ENCODE assay signal across 23 cellular contexts in genomic region chr2:866009-866680, GRCh38.
DNase-seq lines count a peak whose midpoint lies in the region; ATAC-seq and TF ChIP-seq lines count a peak whose summit lies in the region.
"Had no signal": no experiment of that assay in that cellular context is flagged by ENCODE, and none has a peak within 500 bp of the region (broad histone marks: within the 10 kb centered on the region; RNA-seq: fewer than 3 reads in every experiment).

No MANE protein-coding gene starts in this region.

- peaks cover 13% of the 10 kb centered on the region for H3K27me3 Mint-ChIP-seq in GM23338 (ENCODE audit: insufficient read depth, low read depth, poor library complexity)
- peaks cover 0 to 33% (median 13%) of the 10 kb centered on the region in 5 donors for H3K27me3 Mint-ChIP-seq in naive thymus-derived CD4-positive, alpha-beta T cell
- H3K27me3 Mint-ChIP-seq in activated naive CD4-positive, alpha-beta T cell treated with anti-CD3 and anti-CD28 coated beads, Interleukin-2, amount 10 ng/mL, durations not matched to agents 7 days and 5 days: peaks cover 45% of the 10 kb centered on the region

- no peaks in the 10 kb centered on the region for H3K9me3 ChIP-seq in naive thymus-derived CD4-positive, alpha-beta T cell (ENCODE audit: control insufficient read depth in 2 of 3, low read length in 3 of 3)
- H3K9me3 ChIP-seq: gastroesophageal sphincter, prostate gland, suprapubic skin, uterus had no signal

- no peaks in the 10 kb centered on the region for H3K9me3 Mint-ChIP-seq in GM23338
- peaks cover 0 to 3% (median 0%) of the 10 kb centered on the region in 11 donors for H3K9me3 Mint-ChIP-seq in naive thymus-derived CD4-positive, alpha-beta T cell
- H3K9me3 Mint-ChIP-seq in activated naive CD4-positive, alpha-beta T cell treated with anti-CD3 and anti-CD28 coated beads, Interleukin-2, amount 10 ng/mL, durations not matched to agents 7 days and 5 days: no peaks in the 10 kb centered on the region
- H3K9me3 Mint-ChIP-seq: activated naive CD8-positive, alpha-beta T cell treated with anti-CD3 and anti-CD28 coated beads for 36 hours; CD8-positive, alpha-beta T cell; stimulated activated effector memory CD8-positive, alpha-beta T cell treated with anti-CD3 and anti-CD28 coated beads, Interleukin-12 subunit alpha, Interleukin-12 subunit beta, amount 100 ng/mL, for 72 hours had no signal

- H3F3A ChIP-seq in GM23338 (replicated peaks; ENCODE audit: low read depth): 0 out of 2 replicates have a peak, but pooled peaks cover 3% of the 10 kb centered on the region

- DNase-seq in COLO668 (lab: John Stamatoyannopoulos, UW; ENCODE audit: unreplicated experiment): peak; percentile 7
- DNase-seq in GM23338 (ENCODE audit: low spot score): peak; percentile 58
- DNase-seq in coronary artery (ENCODE audit: low spot score): peak; percentile 45
- DNase-seq in naive thymus-derived CD4-positive, alpha-beta T cell: no peak
- DNase-seq in LoVo (ENCODE audit: low spot score): no peak
- DNase-seq in ecto neural progenitor cell (ENCODE audit: low spot score): no peak
- DNase-seq in activated naive CD4-positive, alpha-beta T cell treated with anti-CD3 and anti-CD28 coated beads, Interleukin-2, amount 10 ng/mL, durations not matched to agents 7 days and 5 days: no peak
- DNase-seq: activated CD4-positive, alpha-beta T cell treated with anti-CD3 and anti-CD28 coated beads for 36 hours; activated naive CD8-positive, alpha-beta T cell treated with anti-CD3 and anti-CD28 coated beads for 36 hours; activated T-cell treated with anti-CD3 and anti-CD28 coated beads, Interleukin-2, amount 50 U/mL, for 48 hours; CD8-positive, alpha-beta T cell; erythroblast; KG1; midbrain; NCI-H1694; stimulated activated CD4-positive, alpha-beta T cell treated with anti-CD3 and anti-CD28 coated beads, Interleukin-1b, Interleukin-23, amount 100 ng/mL, for 48 hours; SW 1271; uterus had no signal

- CTCF ChIA-PET in naive thymus-derived CD4-positive, alpha-beta T cell (lab: Charles Lee): no interaction called here
- CTCF ChIA-PET in activated naive CD4-positive, alpha-beta T cell treated with anti-CD3 and anti-CD28 coated beads, Interleukin-2, amount 10 ng/mL, durations not matched to agents 7 days and 5 days (lab: Charles Lee): no interaction called here

- H3K27ac ChIP-seq in GM23338 (ENCODE audit: low read depth): no peak overlapping the region
- H3K27ac ChIP-seq in coronary artery: no peak overlapping the region
- H3K27ac ChIP-seq in naive thymus-derived CD4-positive, alpha-beta T cell (ENCODE audit: low read depth, low read length): no peak overlapping the region
- H3K27ac ChIP-seq: gastroesophageal sphincter, prostate gland, skin epidermis, suprapubic skin, uterus had no signal

- POLR2A ChIA-PET in naive thymus-derived CD4-positive, alpha-beta T cell (lab: Charles Lee): no interaction called here

- H3K27me3 ChIP-seq in GM23338 (ENCODE audit: insufficient read depth): peaks cover 2% of the 10 kb centered on the region; the same call in 1 of the 2 replicates
- H3K27me3 ChIP-seq in naive thymus-derived CD4-positive, alpha-beta T cell (ENCODE audit: control insufficient read depth in 2 of 2, insufficient read depth in 2 of 2, low read length in 2 of 2): no peaks in the 10 kb centered on the region

- no peak overlapping the region for H3K4me2 ChIP-seq in GM23338

- no peaks in the 10 kb centered on the region for H3K9me2 ChIP-seq in GM23338 (ENCODE audit: insufficient read depth)

- H3K36me3 Mint-ChIP-seq in GM23338 (ENCODE audit: low read depth): no peaks in the 10 kb centered on the region
- H3K36me3 Mint-ChIP-seq in naive thymus-derived CD4-positive, alpha-beta T cell: peaks cover 0 to 4% (median 0%) of the 10 kb centered on the region in 5 donors
- no peaks in the 10 kb centered on the region for H3K36me3 Mint-ChIP-seq in activated naive CD4-positive, alpha-beta T cell treated with anti-CD3 and anti-CD28 coated beads, Interleukin-2, amount 10 ng/mL, durations not matched to agents 7 days and 5 days
- H3K36me3 Mint-ChIP-seq: activated naive CD8-positive, alpha-beta T cell treated with anti-CD3 and anti-CD28 coated beads for 36 hours; CD8-positive, alpha-beta T cell; stimulated activated effector memory CD8-positive, alpha-beta T cell treated with anti-CD3 and anti-CD28 coated beads, Interleukin-12 subunit alpha, Interleukin-12 subunit beta, amount 100 ng/mL, for 72 hours had no signal

- H4K20me1 ChIP-seq in GM23338 (replicated peaks; ENCODE audit: insufficient read depth): no peaks in the 10 kb centered on the region

- intact Hi-C loops in naive thymus-derived CD4-positive, alpha-beta T cell (cut with micrococcal nuclease): no loop called here

- H3K27ac Mint-ChIP-seq in GM23338: no peak overlapping the region
- no peak overlapping the region for H3K27ac Mint-ChIP-seq in naive thymus-derived CD4-positive, alpha-beta T cell
- no peak overlapping the region for H3K27ac Mint-ChIP-seq in activated naive CD4-positive, alpha-beta T cell treated with anti-CD3 and anti-CD28 coated beads, Interleukin-2, amount 10 ng/mL, durations not matched to agents 7 days and 5 days
- H3K27ac Mint-ChIP-seq: activated CD4-positive, alpha-beta T cell treated with anti-CD3 and anti-CD28 coated beads for 36 hours; activated naive CD8-positive, alpha-beta T cell treated with anti-CD3 and anti-CD28 coated beads for 36 hours; CD8-positive, alpha-beta T cell; stimulated activated effector memory CD8-positive, alpha-beta T cell treated with anti-CD3 and anti-CD28 coated beads, Interleukin-12 subunit alpha, Interleukin-12 subunit beta, amount 100 ng/mL, for 72 hours had no signal

- peaks cover 19% of the 10 kb centered on the region for H3K4me1 ChIP-seq in GM23338 (ENCODE audit: insufficient read depth)
- no peaks in the 10 kb centered on the region for H3K4me1 ChIP-seq in naive thymus-derived CD4-positive, alpha-beta T cell (ENCODE audit: control insufficient read depth in 2 of 2, insufficient read depth in 2 of 2, low read length in 2 of 2)
- H3K4me1 ChIP-seq: gastroesophageal sphincter, prostate gland, suprapubic skin, uterus had no signal

- no peak for TF ChIP-seq CTCF in GM23338 (conservative IDR thresholded peaks at IDR 0.05; ENCODE audit: low read depth in 2 of 2)
- no peak for TF ChIP-seq CTCF in coronary artery (IDR thresholded peaks at IDR 0.05)

- H3K4me1 Mint-ChIP-seq in GM23338: peaks cover 44% of the 10 kb centered on the region
- H3K4me1 Mint-ChIP-seq in naive thymus-derived CD4-positive, alpha-beta T cell: peaks cover 0 to 16% (median 0%) of the 10 kb centered on the region in 7 donors
- peaks cover 4% of the 10 kb centered on the region for H3K4me1 Mint-ChIP-seq in activated naive CD4-positive, alpha-beta T cell treated with anti-CD3 and anti-CD28 coated beads, Interleukin-2, amount 10 ng/mL, durations not matched to agents 7 days and 5 days
- H3K4me1 Mint-ChIP-seq: activated CD4-positive, alpha-beta T cell treated with anti-CD3 and anti-CD28 coated beads for 36 hours; activated naive CD8-positive, alpha-beta T cell treated with anti-CD3 and anti-CD28 coated beads for 36 hours; stimulated activated effector memory CD8-positive, alpha-beta T cell treated with anti-CD3 and anti-CD28 coated beads, Interleukin-12 subunit alpha, Interleukin-12 subunit beta, amount 100 ng/mL, for 72 hours had no signal

- no peaks in the 10 kb centered on the region for H3K36me3 ChIP-seq in GM23338 (ENCODE audit: insufficient read depth)
- no peaks in the 10 kb centered on the region for H3K36me3 ChIP-seq in naive thymus-derived CD4-positive, alpha-beta T cell (ENCODE audit: control insufficient read depth in 2 of 3, insufficient read depth in 3 of 3, low read length in 3 of 3)
- H3K36me3 ChIP-seq: gastroesophageal sphincter, prostate gland, suprapubic skin, uterus had no signal

- H3K4me3 ChIP-seq in GM23338 (no peak overlapping the region), coronary artery (no peak overlapping the region)
- H3K4me3 ChIP-seq in naive thymus-derived CD4-positive, alpha-beta T cell (ENCODE audit: low read length): no peak overlapping the region
- H3K4me3 ChIP-seq: gastroesophageal sphincter, prostate gland, skin epidermis, suprapubic skin, uterus had no signal

- peak overlapping the region; percentile 72 for H2AFZ ChIP-seq in GM23338

- H3K4me3 Mint-ChIP-seq in GM23338: no peak overlapping the region
- no peak overlapping the region for H3K4me3 Mint-ChIP-seq in naive thymus-derived CD4-positive, alpha-beta T cell
- no peak overlapping the region for H3K4me3 Mint-ChIP-seq in activated naive CD4-positive, alpha-beta T cell treated with anti-CD3 and anti-CD28 coated beads, Interleukin-2, amount 10 ng/mL, durations not matched to agents 7 days and 5 days
- H3K4me3 Mint-ChIP-seq: activated CD4-positive, alpha-beta T cell treated with anti-CD3 and anti-CD28 coated beads for 36 hours; activated naive CD8-positive, alpha-beta T cell treated with anti-CD3 and anti-CD28 coated beads for 36 hours; CD8-positive, alpha-beta T cell; stimulated activated effector memory CD8-positive, alpha-beta T cell treated with anti-CD3 and anti-CD28 coated beads, Interleukin-12 subunit alpha, Interleukin-12 subunit beta, amount 100 ng/mL, for 72 hours had no signal

- no peaks in the 10 kb centered on the region for H3K79me2 ChIP-seq in GM23338 (replicated peaks; ENCODE audit: insufficient read depth)

- peak; percentile 70 for ATAC-seq in GM23338
- ATAC-seq in naive thymus-derived CD4-positive, alpha-beta T cell: peak; percentile 14
- ATAC-seq: activated CD4-positive, alpha-beta T cell treated with anti-CD3 and anti-CD28 coated beads for 36 hours; CD8-positive, alpha-beta T cell; gastroesophageal sphincter; stimulated activated effector memory CD8-positive, alpha-beta T cell treated with anti-CD3 and anti-CD28 coated beads, Interleukin-12 subunit alpha, Interleukin-12 subunit beta, amount 100 ng/mL, for 72 hours had no signal

TF ChIP-seq in GM23338, 12 proteins besides CTCF, POLR2A, EP300 and RAD21 (continues in another document):
- TF ChIP-seq ZNF331 (CRISPR knock-in tag; IDR thresholded peaks at IDR 0.05; ENCODE audit: low read depth): no peak
- no peak for TF ChIP-seq ZNF114 (CRISPR knock-in tag; IDR thresholded peaks at IDR 0.05)
- 0 out of 2 replicates have a peak, but pooled peaks have one; percentile 15 for TF ChIP-seq CREB1 (CRISPR knock-in tag; IDR thresholded peaks at IDR 0.05; ENCODE audit: low read depth)

Comparison
In these comparisons a context has a peak if more than half of its experiments do, and no peak if none do; other contexts are left out.
1. DNase-seq: peak in COLO668 (single experiment), GM23338 (single experiment) and coronary artery (single experiment); none in naive thymus-derived CD4-positive, alpha-beta T cell (0 of 9), LoVo (single experiment), ecto neural progenitor cell (single experiment) and activated naive CD4-positive, alpha-beta T cell treated with anti-CD3 and anti-CD28 coated beads, Interleukin-2, amount 10 ng/mL, durations not matched to agents 7 days and 5 days (single experiment).